Comparison of ENCODE assay signal across 20 cellular contexts in genomic region chr11:21814169-21814568, GRCh38.
DNase-seq lines count a peak whose midpoint lies in the region; ATAC-seq and TF ChIP-seq lines count a peak whose summit lies in the region.
"Had no signal": no experiment of that assay in that cellular context is flagged by ENCODE, and none has a peak within 500 bp of the region (broad histone marks: within the 10 kb centered on the region; RNA-seq: fewer than 3 reads in every experiment).

No MANE protein-coding gene starts in this region.

- in situ Hi-C loops in mammary epithelial cell (cut with MboI; ENCODE audit: low sequenced_read_pairs in 2 of 2): no loop called here

- H2AFZ ChIP-seq in mammary epithelial cell (ENCODE audit: low read depth, low read length): no peak overlapping the region

- BruUV-seq in MCF 10A (replicated peaks; lab: Mats Ljungman, UMichigan) (no TSS peak), mammary epithelial cell (replicated peaks; lab: Mats Ljungman, UMichigan) (no TSS peak)

- H3K4me3 Mint-ChIP-seq in MCF 10A (ENCODE audit: unreplicated experiment) (no peak overlapping the region), type B pancreatic cell (no peak overlapping the region)
- H3K4me3 Mint-ChIP-seq: activated CD4-positive, alpha-beta T cell treated with anti-CD3 and anti-CD28 coated beads, Interleukin-2, amount 10 ng/mL, durations not matched to agents 24 days and 14 days had no signal

- H3K9me3 Mint-ChIP-seq in MCF 10A (ENCODE audit: unreplicated experiment): peaks cover 36% of the 10 kb centered on the region
- no peaks in the 10 kb centered on the region for H3K9me3 Mint-ChIP-seq in type B pancreatic cell
- H3K9me3 Mint-ChIP-seq: activated CD4-positive, alpha-beta T cell treated with anti-CD3 and anti-CD28 coated beads, Interleukin-2, amount 10 ng/mL, durations not matched to agents 24 days and 14 days had no signal

- no peak for ATAC-seq in gastroesophageal sphincter
- ATAC-seq: left lung had no signal

- dilution Hi-C loops in mammary epithelial cell (cut with HindIII; ENCODE audit: low sequenced_read_pairs): no loop called here

- H3K27ac ChIP-seq in mammary epithelial cell (ENCODE audit: insufficient read depth, low read depth, low read length): no peak overlapping the region
- H3K27ac ChIP-seq in gastroesophageal sphincter: no peak overlapping the region
- H3K27ac ChIP-seq in ovary: no peak overlapping the region
- H3K27ac ChIP-seq: colonic mucosa, left lung, SJSA1 had no signal

- TF ChIP-seq POLR2A in gastroesophageal sphincter (IDR thresholded peaks at IDR 0.05): no peak
- no peak for TF ChIP-seq POLR2A in ovary (IDR thresholded peaks at IDR 0.05)

- no peak for TF ChIP-seq CTCF in MCF 10A (IDR thresholded peaks at IDR 0.05; ENCODE audit: unreplicated experiment)
- no peak for TF ChIP-seq CTCF in mammary epithelial cell (conservative IDR thresholded peaks at IDR 0.05 in 1 of 2, IDR thresholded peaks at IDR 0.05 in 1 of 2; ENCODE audit: extremely low read depth in 1 of 2, insufficient read depth in 1 of 2, low read depth in 1 of 2, low read length in 2 of 2)
- TF ChIP-seq CTCF in epithelial cell of esophagus (IDR thresholded peaks at IDR 0.05; ENCODE audit: insufficient read depth, low read depth, low read length, missing control alignments): no peak
- no peak for TF ChIP-seq CTCF in type B pancreatic cell (conservative IDR thresholded peaks at IDR 0.05)
- no peak for TF ChIP-seq CTCF in gastroesophageal sphincter (IDR thresholded peaks at IDR 0.05)
- TF ChIP-seq CTCF in ovary (IDR thresholded peaks at IDR 0.05): no peak

- intact Hi-C loops in MCF 10A (cut with micrococcal nuclease): no loop called here
- intact Hi-C loops in mammary epithelial cell (cut with micrococcal nuclease): no loop called here
- intact Hi-C loops in ovary (cut with DNase I): no loop called here

- no peaks in the 10 kb centered on the region for H3K27me3 Mint-ChIP-seq in MCF 10A (ENCODE audit: insufficient read depth, unreplicated experiment)
- H3K27me3 Mint-ChIP-seq in type B pancreatic cell: no peaks in the 10 kb centered on the region
- H3K27me3 Mint-ChIP-seq: activated CD4-positive, alpha-beta T cell treated with anti-CD3 and anti-CD28 coated beads, Interleukin-2, amount 10 ng/mL, durations not matched to agents 24 days and 14 days had no signal

- no peak overlapping the region for H3K4me3 ChIP-seq in mammary epithelial cell (replicated peaks in 1 of 3; ENCODE audit: insufficient read depth in 1 of 3, low read depth in 2 of 3, low read length in 3 of 3)
- H3K4me3 ChIP-seq in epithelial cell of esophagus (ENCODE audit: low read length): no peak overlapping the region
- H3K4me3 ChIP-seq in gastroesophageal sphincter: no peak overlapping the region
- H3K4me3 ChIP-seq in ovary: no peak overlapping the region
- H3K4me3 ChIP-seq: colonic mucosa, left lung, SJSA1 had no signal

- WGBS in mammary epithelial cell (ENCODE audit: low coverage, missing lambda C conversion rate): 64% methylated on average over 2 of the region's 3 CpGs
- 83 to 90% methylated on average over 1 to 2 of the region's 3 CpGs for WGBS in gastroesophageal sphincter (ENCODE audit: low coverage in 1 of 2), 2 donors
- 77 to 89% (median 80%) methylated on average over 3 of the region's 3 CpGs for whole genome bisulfite sequencing in ovary, 3 donors

- H3K79me2 ChIP-seq in mammary epithelial cell (ENCODE audit: insufficient read depth, low read length): no peaks in the 10 kb centered on the region

- TF ChIP-seq EP300 in gastroesophageal sphincter (IDR thresholded peaks at IDR 0.05): no peak
- no peak for TF ChIP-seq EP300 in ovary (IDR thresholded peaks at IDR 0.05)

- H3K4me2 ChIP-seq in mammary epithelial cell (ENCODE audit: insufficient read depth, low read depth, low read length): no peak overlapping the region

- H3K27me3 ChIP-seq in mammary epithelial cell (ENCODE audit: insufficient read depth, low read length) (no peaks in the 10 kb centered on the region), gastroesophageal sphincter (no peaks in the 10 kb centered on the region), ovary (no peaks in the 10 kb centered on the region)
- H3K27me3 ChIP-seq: colonic mucosa, left lung, SJSA1 had no signal

- POLR2A ChIA-PET in MCF 10A (lab: Yijun Ruan, JAX): no interaction called here

- H3K9me3 ChIP-seq in mammary epithelial cell (replicated peaks; ENCODE audit: insufficient read depth, low read length) (peaks cover 11% of the 10 kb centered on the region), gastroesophageal sphincter (no peaks in the 10 kb centered on the region), ovary (no peaks in the 10 kb centered on the region)
- H3K9me3 ChIP-seq: Caco-2, colonic mucosa had no signal

- H3K4me1 Mint-ChIP-seq in MCF 10A (ENCODE audit: insufficient read depth, unreplicated experiment) (no peaks in the 10 kb centered on the region), type B pancreatic cell (ENCODE audit: unreplicated experiment) (no peaks in the 10 kb centered on the region)
- H3K4me1 Mint-ChIP-seq: activated CD4-positive, alpha-beta T cell treated with anti-CD3 and anti-CD28 coated beads, Interleukin-2, amount 10 ng/mL, durations not matched to agents 24 days and 14 days had no signal

- peak; percentile 18 for DNase-seq in MCF 10A (ENCODE audit: unreplicated experiment)
- DNase-seq in mammary epithelial cell: no peak
- peak; percentile 3 for DNase-seq in NCI-H510A treated with DMSO at 0.1 percent for 48 hours (lab: John Stamatoyannopoulos, UW)
- peak; percentile 30 for DNase-seq in epithelial cell of esophagus (ENCODE audit: low read depth)
- no peak for DNase-seq in type B pancreatic cell (ENCODE audit: extremely low spot score, unreplicated experiment)
- no peak for DNase-seq in stimulated activated CD8-positive, alpha-beta memory T cell treated with anti-CD3 and anti-CD28 coated beads, Interleukin-4, amount 100 ng/mL, for 48 hours
- no peak for DNase-seq in ovary
- DNase-seq: activated CD4-positive, alpha-beta T cell treated with anti-CD3 and anti-CD28 coated beads, Interleukin-2, amount 10 ng/mL, durations not matched to agents 24 days and 14 days; activated CD8-positive, alpha-beta memory T cell treated with anti-CD3 and anti-CD28 coated beads, Interleukin-2, amount 50 U/mL, for 48 hours; activated gamma-delta T cell; anterior cingulate cortex; Caco-2; colonic mucosa; KBM-7; left lung; NCI-H1092 treated with DMSO at 0.1 percent for 48 hours; NCI-H2227 treated with DMSO at 0.1 percent for 48 hours; stimulated activated CD4-positive, alpha-beta T cell treated with anti-CD3 and anti-CD28 coated beads, Interleukin-2, amount 100 ng/mL, for 48 hours had no signal

- no peak overlapping the region for H3K9ac ChIP-seq in mammary epithelial cell (ENCODE audit: insufficient read depth, low read length)

- CTCF ChIA-PET in MCF 10A (lab: Yijun Ruan, JAX): interaction anchor here (0.6 kb wide), 1 partner anchor 8 kb away, joined by 3 read pairs; no protein-coding TSS in a partner anchor
- CTCF ChIA-PET in mammary epithelial cell (lab: Charles Lee; ENCODE audit: low non-redundant PET): no interaction called here

- no peaks in the 10 kb centered on the region for H4K20me1 ChIP-seq in mammary epithelial cell (ENCODE audit: insufficient read depth, low read length)

- H3K4me1 ChIP-seq in mammary epithelial cell (ENCODE audit: insufficient read depth, low read length): no peaks in the 10 kb centered on the region
- H3K4me1 ChIP-seq in gastroesophageal sphincter: no peaks in the 10 kb centered on the region
- no peaks in the 10 kb centered on the region for H3K4me1 ChIP-seq in ovary (ENCODE audit: insufficient read depth)
- H3K4me1 ChIP-seq: Caco-2, colonic mucosa, left lung, SJSA1 had no signal

- no peak overlapping the region for H3K27ac Mint-ChIP-seq in MCF 10A (ENCODE audit: low read depth, unreplicated experiment)
- peak overlapping the region; percentile 7 for H3K27ac Mint-ChIP-seq in type B pancreatic cell
- H3K27ac Mint-ChIP-seq: activated CD4-positive, alpha-beta T cell treated with anti-CD3 and anti-CD28 coated beads, Interleukin-2, amount 10 ng/mL, durations not matched to agents 24 days and 14 days had no signal

- H3K36me3 ChIP-seq in mammary epithelial cell (ENCODE audit: insufficient read depth, low read length): no peaks in the 10 kb centered on the region
- no peaks in the 10 kb centered on the region for H3K36me3 ChIP-seq in gastroesophageal sphincter
- H3K36me3 ChIP-seq in ovary: no peaks in the 10 kb centered on the region
- H3K36me3 ChIP-seq: colonic mucosa, left lung, SJSA1 had no signal

- H3K36me3 Mint-ChIP-seq in MCF 10A (ENCODE audit: insufficient read depth, unreplicated experiment) (no peaks in the 10 kb centered on the region), type B pancreatic cell (no peaks in the 10 kb centered on the region)

Comparison
In these comparisons a context has a peak if more than half of its experiments do, and no peak if none do; other contexts are left out.
1. DNase-seq: peak in MCF 10A (single experiment), NCI-H510A treated with DMSO at 0.1 percent for 48 hours (single experiment) and epithelial cell of esophagus (single experiment); none in mammary epithelial cell (single experiment), type B pancreatic cell (single experiment), stimulated activated CD8-positive, alpha-beta memory T cell treated with anti-CD3 and anti-CD28 coated beads, Interleukin-4, amount 100 ng/mL, for 48 hours (single experiment) and ovary (0 of 5).